In the genomic region with DNA sequence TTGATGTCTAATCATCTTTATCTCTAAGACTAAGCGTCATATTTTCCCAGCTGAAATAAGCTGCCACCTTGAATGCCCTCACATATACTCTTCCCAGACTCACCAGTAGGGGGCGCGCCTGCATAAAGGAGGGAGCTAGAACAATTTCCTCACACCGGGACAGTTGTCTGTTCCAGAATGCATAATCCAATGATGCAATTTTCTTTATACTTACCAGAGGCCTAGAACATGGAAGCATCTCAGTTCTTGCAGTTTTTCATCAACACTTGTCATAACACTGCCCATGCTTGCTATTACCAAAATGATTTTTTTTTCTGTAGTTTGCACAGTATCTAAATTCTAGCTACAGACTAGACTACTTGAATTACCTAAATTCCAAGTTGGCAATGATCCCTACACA, we compare ENCODE assay signal across 8 cellular contexts.
DNase-seq lines count a peak whose midpoint lies in the region; ATAC-seq and TF ChIP-seq lines count a peak whose summit lies in the region.

No MANE protein-coding gene starts in this region.

- H3K27ac ChIP-seq in 22Rv1, result no peak overlapping the region

- no peak overlapping the region for H3K27ac Mint-ChIP-seq in endothelial cell (ENCODE audit: unreplicated experiment)

- no peaks in the 10 kb centered on the region for H3K4me1 Mint-ChIP-seq in endothelial cell (ENCODE audit: unreplicated experiment)

- H3K27me3 Mint-ChIP-seq in endothelial cell (ENCODE audit: unreplicated experiment), result no peaks in the 10 kb centered on the region

- H3K4me3 Mint-ChIP-seq in endothelial cell (ENCODE audit: unreplicated experiment), result no peak overlapping the region

- DNase-seq in GM13977 (ENCODE audit: low spot score) (no peak), NCI-H82 treated with DMSO at 0.1 percent for 48 hours (lab: John Stamatoyannopoulos, UW; ENCODE audit: unreplicated experiment) (peak; percentile 67), endothelial cell (ENCODE audit: low spot score) (peak; percentile 82), mucosa of descending colon (peak; percentile 72 to 89 (median 88))
- DNase-seq in activated CD8-positive, alpha-beta memory T cell treated with anti-CD3 and anti-CD28 coated beads for 4 hours (ENCODE audit: low read depth in 2 of 2), result peak; percentile 19 to 22
- peak; percentile 90 for DNase-seq in stimulated activated CD8-positive, alpha-beta memory T cell treated with anti-CD3 and anti-CD28 coated beads, Interleukin-4, amount 100 ng/mL, for 48 hours

- H3K9me3 ChIP-seq in mucosa of descending colon, result no peaks in the 10 kb centered on the region

- no peaks in the 10 kb centered on the region for H3K9me3 Mint-ChIP-seq in endothelial cell (ENCODE audit: unreplicated experiment)

- H3K4me3 ChIP-seq in mucosa of descending colon, result no peak overlapping the region

- in situ Hi-C loops in GM13977 (cut with MboI; ENCODE audit: low pct_unique_long_range_greater_than_20kb, low sequenced_read_pairs, unreplicated experiment), result loop anchor here (10.0 to 25.0 kb wide), 2 partner anchors 210 to 578 kb away; a partner anchor contains a TSS

- peak; percentile 96 for TF ChIP-seq CTCF in 22Rv1 (IDR thresholded peaks at IDR 0.05)
- TF ChIP-seq CTCF in GM13977 (IDR thresholded peaks at IDR 0.05; ENCODE audit: extremely low read depth, insufficient read depth, missing control alignments), result peak; percentile 85
- peak; percentile 85 for TF ChIP-seq CTCF in endothelial cell (IDR thresholded peaks at IDR 0.05; ENCODE audit: unreplicated experiment)
- peak; percentile 63 for TF ChIP-seq CTCF in mucosa of descending colon (IDR thresholded peaks at IDR 0.05)

- intact Hi-C loops in mucosa of descending colon (cut with DNase I, micrococcal nuclease), result loop anchor here (5.0 to 10.0 kb wide), 2 partner anchors 208 to 210 kb away; no protein-coding TSS in a partner anchor

- peak; percentile 54 for ATAC-seq in HG03442 (IDR thresholded peaks at IDR 0.05; ENCODE audit: unreplicated experiment)
- ATAC-seq in mucosa of descending colon, result peak; percentile 97

- no peaks in the 10 kb centered on the region for H3K36me3 ChIP-seq in mucosa of descending colon (ENCODE audit: low read depth)

- no peaks in the 10 kb centered on the region for H3K4me1 ChIP-seq in mucosa of descending colon (ENCODE audit: low read depth)

- peaks cover 3% of the 10 kb centered on the region for H3K36me3 Mint-ChIP-seq in endothelial cell (ENCODE audit: low read depth, unreplicated experiment)
